ENCODE assay signal across 34 cellular contexts in genomic region chr15:69210574-69210973, GRCh38.
"Had no signal": no experiment of that assay in that cellular context is flagged by ENCODE, and none has a peak within 500 bp of the region (broad histone marks: within the 10 kb centered on the region; RNA-seq: fewer than 3 reads in every experiment).

No MANE protein-coding gene starts in this region.

- H3K9me3 ChIP-seq: ascending aorta had no signal

- H3K4me3 ChIP-seq: ascending aorta, cardiac muscle cell had no signal

- H3K36me3 ChIP-seq: ascending aorta, cardiac muscle cell had no signal

- H3K27ac Mint-ChIP-seq: activated B cell treated with CpG ODN at 0.5 μM for 24 hours; activated CD4-positive, alpha-beta memory T cell treated with anti-CD3 and anti-CD28 coated beads for 36 hours; activated CD4-positive, alpha-beta T cell treated with anti-CD3 and anti-CD28 coated beads, Interleukin-2, amount 10 ng/mL, durations not matched to agents 24 days and 14 days; activated CD8-positive, alpha-beta T cell treated with anti-CD3 and anti-CD28 coated beads for 36 hours; activated naive CD4-positive, alpha-beta T cell treated with anti-CD3 and anti-CD28 coated beads, Interleukin-2, amount 10 ng/mL, durations not matched to agents 7 days and 5 days; activated naive CD4-positive, alpha-beta T cell treated with anti-CD3 and anti-CD28 coated beads, Interleukin-2, amount 50 U/mL, for 24 hours; activated naive CD8-positive, alpha-beta T cell; activated naive CD8-positive, alpha-beta T cell treated with anti-CD3 and anti-CD28 coated beads, Interleukin-2, amount 10 ng/mL, durations not matched to agents 7 days and 5 days; activated naive CD8-positive, alpha-beta T cell treated with anti-CD3 and anti-CD28 coated beads, Interleukin-2, amount 50 U/mL, for 24 hours; activated T-cell treated with anti-CD3 and anti-CD28 coated beads, Interleukin-2, amount 50 U/mL, for 72 hours; activated T-helper 1 cell treated with anti-CD3 and anti-CD28 coated beads, Interleukin-12 subunit alpha, Interleukin-12 subunit beta, Interleukin-2, Interleukin-4 antibody, amounts not matched to agents 30 ng/mL and 10 ng/mL and 1 ng/mL, durations not matched to agents 14 hours and 24 hours and 36 hours; activated T-helper 17 cell treated with anti-CD3 and anti-CD28 coated beads, Interleukin-2, amount 50 U/mL, for 72 hours; brain; T-cell; T-helper 17 cell had no signal

- H3K9me3 Mint-ChIP-seq: activated CD4-positive, alpha-beta memory T cell treated with anti-CD3 and anti-CD28 coated beads for 36 hours; activated CD4-positive, alpha-beta T cell treated with anti-CD3 and anti-CD28 coated beads, Interleukin-2, amount 10 ng/mL, durations not matched to agents 24 days and 14 days; activated CD8-positive, alpha-beta T cell treated with anti-CD3 and anti-CD28 coated beads for 36 hours; activated naive CD4-positive, alpha-beta T cell treated with anti-CD3 and anti-CD28 coated beads, Interleukin-2, amount 10 ng/mL, durations not matched to agents 7 days and 5 days; activated naive CD8-positive, alpha-beta T cell treated with anti-CD3 and anti-CD28 coated beads, Interleukin-2, amount 10 ng/mL, durations not matched to agents 7 days and 5 days; activated naive CD8-positive, alpha-beta T cell treated with anti-CD3 and anti-CD28 coated beads, Interleukin-2, amount 50 U/mL, for 24 hours; activated T-cell treated with anti-CD3 and anti-CD28 coated beads, Interleukin-2, amount 50 U/mL, for 4 hours; activated T-cell treated with anti-CD3 and anti-CD28 coated beads, Interleukin-2, amount 50 U/mL, for 72 hours; activated T-helper 1 cell treated with anti-CD3 and anti-CD28 coated beads, Interleukin-12 subunit alpha, Interleukin-12 subunit beta, Interleukin-2, Interleukin-4 antibody, amounts not matched to agents 30 ng/mL and 10 ng/mL and 1 ng/mL, durations not matched to agents 14 hours and 24 hours and 36 hours; activated T-helper 17 cell treated with anti-CD3 and anti-CD28 coated beads, Interleukin-2, amount 50 U/mL, for 72 hours; central memory CD8-positive, alpha-beta T cell had no signal

- ATAC-seq: activated CD8-positive, alpha-beta T cell treated with anti-CD3 and anti-CD28 coated beads for 36 hours; activated naive CD8-positive, alpha-beta T cell treated with anti-CD3 and anti-CD28 coated beads, Interleukin-2, amount 50 U/mL, for 24 hours; activated T-cell treated with anti-CD3 and anti-CD28 coated beads, Interleukin-2, amount 50 U/mL, for 4 hours; activated T-cell treated with anti-CD3 and anti-CD28 coated beads, Interleukin-2, amount 50 U/mL, for 72 hours; activated T-helper 17 cell treated with anti-CD3 and anti-CD28 coated beads, Interleukin-2, amount 50 U/mL, for 72 hours; T-cell; T-helper 17 cell had no signal

- H3K27me3 Mint-ChIP-seq: activated B cell treated with CpG ODN at 0.5 μM for 24 hours; activated CD4-positive, alpha-beta memory T cell treated with anti-CD3 and anti-CD28 coated beads for 36 hours; activated CD8-positive, alpha-beta T cell treated with anti-CD3 and anti-CD28 coated beads for 36 hours; activated naive CD4-positive, alpha-beta T cell treated with anti-CD3 and anti-CD28 coated beads, Interleukin-2, amount 50 U/mL, for 24 hours; activated naive CD8-positive, alpha-beta T cell; activated naive CD8-positive, alpha-beta T cell treated with anti-CD3 and anti-CD28 coated beads, Interleukin-2, amount 50 U/mL, for 24 hours; activated T-helper 17 cell treated with anti-CD3 and anti-CD28 coated beads, Interleukin-2, amount 50 U/mL, for 72 hours; brain; central memory CD8-positive, alpha-beta T cell; T-cell; T-helper 17 cell had no signal

- DNase-seq: activated B cell treated with CpG ODN at 0.5 μM for 24 hours; activated CD4-positive, alpha-beta memory T cell treated with anti-CD3 and anti-CD28 coated beads for 36 hours; activated CD4-positive, alpha-beta T cell treated with anti-CD3 and anti-CD28 coated beads for 4 hours; activated CD4-positive, alpha-beta T cell treated with anti-CD3 and anti-CD28 coated beads, Interleukin-2, amount 10 ng/mL, durations not matched to agents 24 days and 14 days; activated CD4-positive, alpha-beta T cell treated with anti-CD3 and anti-CD28 coated beads, Interleukin-2, amount 50 U/mL, for 1 hour; activated CD4-positive, alpha-beta T cell treated with anti-CD3 and anti-CD28 coated beads, Interleukin-2, amount 50 U/mL, for 4 hours; activated CD4-positive, CD25-positive, alpha-beta regulatory T cell treated with anti-CD3 and anti-CD28 coated beads, Interleukin-2, amount 50 U/mL, for 72 hours; activated CD8-positive, alpha-beta memory T cell treated with anti-CD3 and anti-CD28 coated beads, Interleukin-2, amount 50 U/mL, for 4 hours; activated CD8-positive, alpha-beta T cell treated with anti-CD3 and anti-CD28 coated beads for 36 hours; activated gamma-delta T cell; activated naive CD4-positive, alpha-beta T cell treated with anti-CD3 and anti-CD28 coated beads, Interleukin-2, amount 10 ng/mL, durations not matched to agents 7 days and 5 days; activated naive CD4-positive, alpha-beta T cell treated with Interleukin-2 at 50 U/mL for 16 hours; activated naive CD8-positive, alpha-beta T cell treated with anti-CD3 and anti-CD28 coated beads, Interleukin-2, amount 10 ng/mL, durations not matched to agents 7 days and 5 days; activated naive CD8-positive, alpha-beta T cell treated with anti-CD3 and anti-CD28 coated beads, Interleukin-2, amount 50 U/mL, for 24 hours; activated T-cell treated with anti-CD3 and anti-CD28 coated beads for 4 hours; activated T-cell treated with anti-CD3 and anti-CD28 coated beads, Interleukin-2, amount 50 U/mL, for 1 hour; activated T-cell treated with anti-CD3 and anti-CD28 coated beads, Interleukin-2, amount 50 U/mL, for 4 hours; activated T-cell treated with anti-CD3 and anti-CD28 coated beads, Interleukin-2, amount 50 U/mL, for 72 hours; amygdala; anterior cingulate cortex; caudate nucleus; cerebellar nuclear complex; T-cell; T-helper 17 cell had no signal

- H3K4me1 Mint-ChIP-seq: activated B cell treated with CpG ODN at 0.5 μM for 24 hours; activated CD4-positive, alpha-beta T cell treated with anti-CD3 and anti-CD28 coated beads, Interleukin-2, amount 10 ng/mL, durations not matched to agents 24 days and 14 days; activated T-helper 17 cell treated with anti-CD3 and anti-CD28 coated beads, Interleukin-2, amount 50 U/mL, for 72 hours; brain; central memory CD8-positive, alpha-beta T cell had no signal

- H3K27me3 ChIP-seq: ascending aorta, cardiac muscle cell had no signal

- H3K36me3 Mint-ChIP-seq: activated CD4-positive, alpha-beta memory T cell treated with anti-CD3 and anti-CD28 coated beads for 36 hours; activated naive CD4-positive, alpha-beta T cell treated with anti-CD3 and anti-CD28 coated beads, Interleukin-2, amount 10 ng/mL, durations not matched to agents 7 days and 5 days; activated naive CD8-positive, alpha-beta T cell treated with anti-CD3 and anti-CD28 coated beads, Interleukin-2, amount 10 ng/mL, durations not matched to agents 7 days and 5 days had no signal

- FAIRE-seq: bronchial epithelial cell had no signal

- H3K27ac ChIP-seq: ascending aorta, cardiac muscle cell, VCaP had no signal

- H3K4me1 ChIP-seq: ascending aorta had no signal

- H3K4me3 Mint-ChIP-seq: activated B cell treated with CpG ODN at 0.5 μM for 24 hours; activated CD4-positive, alpha-beta memory T cell treated with anti-CD3 and anti-CD28 coated beads for 36 hours; activated CD4-positive, alpha-beta T cell treated with anti-CD3 and anti-CD28 coated beads, Interleukin-2, amount 10 ng/mL, durations not matched to agents 24 days and 14 days; activated CD8-positive, alpha-beta T cell treated with anti-CD3 and anti-CD28 coated beads for 36 hours; activated naive CD4-positive, alpha-beta T cell treated with anti-CD3 and anti-CD28 coated beads, Interleukin-2, amount 10 ng/mL, durations not matched to agents 7 days and 5 days; activated naive CD4-positive, alpha-beta T cell treated with anti-CD3 and anti-CD28 coated beads, Interleukin-2, amount 50 U/mL, for 24 hours; activated naive CD8-positive, alpha-beta T cell; activated naive CD8-positive, alpha-beta T cell treated with anti-CD3 and anti-CD28 coated beads, Interleukin-2, amount 10 ng/mL, durations not matched to agents 7 days and 5 days; activated naive CD8-positive, alpha-beta T cell treated with anti-CD3 and anti-CD28 coated beads, Interleukin-2, amount 50 U/mL, for 24 hours; activated T-cell treated with anti-CD3 and anti-CD28 coated beads, Interleukin-2, amount 50 U/mL, for 4 hours; activated T-cell treated with anti-CD3 and anti-CD28 coated beads, Interleukin-2, amount 50 U/mL, for 72 hours; activated T-helper 1 cell treated with anti-CD3 and anti-CD28 coated beads, Interleukin-12 subunit alpha, Interleukin-12 subunit beta, Interleukin-2, Interleukin-4 antibody, amounts not matched to agents 30 ng/mL and 10 ng/mL and 1 ng/mL, durations not matched to agents 14 hours and 24 hours and 36 hours; activated T-helper 17 cell treated with anti-CD3 and anti-CD28 coated beads, Interleukin-2, amount 50 U/mL, for 72 hours; brain; central memory CD8-positive, alpha-beta T cell; T-cell; T-helper 17 cell had no signal
